In genomic region chrX:10579753-10580060, GRCh38 we compare ENCODE assay signal across 11 cellular contexts. TPM values are rescaled to one million over a fixed set of nuclear protein-coding genes. Genes with fewer than 3 reads are reported as not detected.
DNase-seq lines count a peak whose midpoint lies in the region; ATAC-seq and TF ChIP-seq lines count a peak whose summit lies in the region.
"Had no signal": no experiment of that assay in that cellular context is flagged by ENCODE, and none has a peak within 500 bp of the region (broad histone marks: within the 10 kb centered on the region; RNA-seq: fewer than 3 reads in every experiment).

No MANE protein-coding gene starts in this region.

- H3K4me3 ChIP-seq in heart left ventricle (peak overlapping the region in 4 of 12 donors; percentile 5 to 24 (median 10)), astrocyte of the cerebellum (ENCODE audit: low read depth, low read length) (peak overlapping the region; percentile 7), uterus (no peak overlapping the region), ascending aorta (peak overlapping the region in 1 of 2 donors; percentile 13)

- in situ Hi-C loops in astrocyte of the cerebellum (cut with HindIII; ENCODE audit: low sequenced_read_pairs) = no loop called here

- 35 to 49% (median 44%) methylated on average over 5 of the region's 5 CpGs for WGBS in heart left ventricle, 4 donors

- TF ChIP-seq CTCF in heart left ventricle (IDR thresholded peaks at IDR 0.05) = no peak
- no peak for TF ChIP-seq CTCF in astrocyte of the cerebellum (IDR thresholded peaks at IDR 0.05; ENCODE audit: low read depth, low read length, missing control alignments)
- TF ChIP-seq CTCF in uterus (IDR thresholded peaks at IDR 0.05) = no peak
- no peak for TF ChIP-seq CTCF in ascending aorta (IDR thresholded peaks at IDR 0.05)

- intact Hi-C loops in heart left ventricle (cut with DNase I) = loop anchor here in 2 of 10 donors (10.0 kb wide), 1 partner anchor 95 kb away; no protein-coding TSS in a partner anchor
- intact Hi-C loops in cardiac septum (cut with DNase I) = no loop called here
- intact Hi-C loops in uterus (cut with DNase I; ENCODE audit: low total_unique reads) = no loop called here
- intact Hi-C loops in ascending aorta (cut with DNase I) = loop anchor here (10.0 kb wide), 1 partner anchor 95 kb away; no protein-coding TSS in a partner anchor

- H3K27ac ChIP-seq in heart left ventricle (peak overlapping the region in 9 of 12 donors; percentile 8 to 77 (median 42)), uterus (peak overlapping the region; percentile 42 to 73), ascending aorta (no peak overlapping the region)
- H3K27ac ChIP-seq: RWPE1 had no signal

- peaks cover 0 to 9% (median 0%) of the 10 kb centered on the region in 12 donors for H3K9me3 ChIP-seq in heart left ventricle
- peaks cover 0 to 9% of the 10 kb centered on the region in 2 donors for H3K9me3 ChIP-seq in uterus
- peaks cover 0 to 14% of the 10 kb centered on the region in 2 donors for H3K9me3 ChIP-seq in ascending aorta

- peak in 1 of 4 donors; percentile 36 for ATAC-seq in heart left ventricle
- ATAC-seq: naive thymus-derived CD4-positive, alpha-beta T cell had no signal

- peaks cover 0 to 34% (median 7%) of the 10 kb centered on the region in 12 donors for H3K4me1 ChIP-seq in heart left ventricle
- H3K4me1 ChIP-seq in uterus = no peaks in the 10 kb centered on the region
- H3K4me1 ChIP-seq in ascending aorta = peaks cover 0 to 3% of the 10 kb centered on the region in 2 donors

- H3K36me3 ChIP-seq in heart left ventricle (no peaks in the 10 kb centered on the region), uterus (no peaks in the 10 kb centered on the region), ascending aorta (no peaks in the 10 kb centered on the region)

- TF ChIP-seq POLR2A in heart left ventricle (IDR thresholded peaks at IDR 0.05) (no peak), uterus (IDR thresholded peaks at IDR 0.05) (no peak)

- no peaks in the 10 kb centered on the region for H3K27me3 ChIP-seq in heart left ventricle
- no peaks in the 10 kb centered on the region for H3K27me3 ChIP-seq in uterus
- H3K27me3 ChIP-seq in ascending aorta = no peaks in the 10 kb centered on the region

- no peak for DNase-seq in heart left ventricle
- no peak for DNase-seq in cardiac septum (ENCODE audit: low spot score)
- DNase-seq in astrocyte of the cerebellum (ENCODE audit: low read depth) = peak; percentile 41
- peak; percentile 42 for DNase-seq in left kidney (ENCODE audit: low read depth, low spot score)
- DNase-seq in uterus = no peak
- no peak for DNase-seq in activated naive CD4-positive, alpha-beta T cell treated with anti-CD3 and anti-CD28 coated beads, Interleukin-2, amount 50 U/mL, for 16 hours
- no peak for DNase-seq in ascending aorta (ENCODE audit: low spot score in 2 of 2)
- DNase-seq in NCI-H2227 (lab: John Stamatoyannopoulos, UW; ENCODE audit: unreplicated experiment) = no peak
- DNase-seq: activated CD4-positive, alpha-beta T cell treated with anti-CD3 and anti-CD28 coated beads, Interleukin-2, amount 50 U/mL, for 48 hours; naive thymus-derived CD4-positive, alpha-beta T cell had no signal

RNA-seq across cellular contexts. Expression of gene MID1, which starts 40.7 kb away (rescaled TPM):
- total RNA-seq in heart left ventricle (10 to 100 TPM in 3 of 9 donors, 1 to 10 TPM in 6; 3.8 to 18.7 (median 5.5) TPM), cardiac septum (35.7 TPM), uterus (10 to 100 TPM in 3 of 4 donors, 1 to 10 TPM in 1; 9.1 to 29.2 (median 18.8) TPM), ascending aorta (32.8 TPM)
- polyA plus RNA-seq in heart left ventricle = 1 to 10 TPM; 1.6 to 1.8 TPM

Comparison
In these comparisons a context has a peak if more than half of its experiments do, and no peak if none do; other contexts are left out.
1. DNase-seq: peak in astrocyte of the cerebellum (single experiment) and left kidney (single experiment); none in heart left ventricle (0 of 5), cardiac septum (single experiment), uterus (0 of 2), activated naive CD4-positive, alpha-beta T cell treated with anti-CD3 and anti-CD28 coated beads, Interleukin-2, amount 50 U/mL, for 16 hours (single experiment), ascending aorta (0 of 2) and NCI-H2227 (single experiment).
2. H3K27ac ChIP-seq: peak in heart left ventricle (9 of 12) and uterus (2 of 2); none in ascending aorta (0 of 2).